ENCODE assay signal across 8 cellular contexts in the genomic region with DNA sequence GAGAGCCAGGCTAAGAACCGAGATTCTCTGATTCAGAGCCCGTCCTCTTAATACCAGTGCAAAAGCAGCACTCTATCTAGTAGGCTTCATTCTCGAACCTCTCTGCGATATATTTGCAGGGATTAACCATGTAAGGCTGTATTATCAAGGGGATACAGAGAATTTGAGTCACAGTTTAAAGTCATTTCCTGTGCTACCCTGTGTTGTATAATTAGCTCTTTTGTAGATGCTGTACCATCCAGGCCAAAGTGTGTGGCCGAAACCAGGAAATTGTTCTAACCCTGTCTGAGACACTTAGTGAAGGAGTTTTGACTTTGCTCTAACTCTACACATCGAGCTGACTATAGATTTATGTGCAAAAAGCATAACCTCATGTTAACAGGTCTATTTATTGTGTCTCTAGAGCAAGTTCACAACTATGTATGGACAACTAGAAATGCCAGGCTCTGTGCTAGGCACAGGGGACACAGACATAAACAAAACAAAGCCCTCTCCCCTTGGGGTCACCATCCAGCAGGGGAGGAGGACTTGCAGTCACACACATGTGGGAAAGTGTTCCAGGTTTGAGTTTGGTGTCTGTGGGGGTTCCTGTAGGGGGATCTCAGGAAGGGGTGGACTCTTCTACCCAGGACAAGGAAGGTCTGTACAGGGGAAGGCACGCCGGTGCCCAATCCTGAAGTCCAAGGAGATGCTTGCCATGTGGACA.
A peak's percentile ranks its signal among the peaks of the same experiment; 100 is the strongest.
DNase-seq lines count a peak whose midpoint lies in the region; ATAC-seq and TF ChIP-seq lines count a peak whose summit lies in the region.

No MANE protein-coding gene starts in this region.

- dilution Hi-C loops in mammary epithelial cell (cut with HindIII; ENCODE audit: low sequenced_read_pairs), result no loop called here

- peaks cover 4% of the 10 kb centered on the region; the same call in 1 of the 2 replicates for H3F3A ChIP-seq in PC-9 (ENCODE audit: insufficient read depth, low read depth)

- TF ChIP-seq POLR2A in suprapubic skin (IDR thresholded peaks at IDR 0.05), result no peak

- H3K4me1 ChIP-seq in PC-9 (replicated peaks; ENCODE audit: insufficient read depth) (peaks cover 35% of the 10 kb centered on the region), mammary epithelial cell (ENCODE audit: insufficient read depth, low read length) (peaks cover 62% of the 10 kb centered on the region), suprapubic skin (peaks cover 62% of the 10 kb centered on the region)

- no peaks in the 10 kb centered on the region for H3K9me3 ChIP-seq in PC-9 (ENCODE audit: insufficient read depth, low read depth)
- no peaks in the 10 kb centered on the region for H3K9me3 ChIP-seq in mammary epithelial cell (replicated peaks; ENCODE audit: insufficient read depth, low read length)
- no peaks in the 10 kb centered on the region for H3K9me3 ChIP-seq in suprapubic skin

- no peak overlapping the region for H2AFZ ChIP-seq in PC-9
- H2AFZ ChIP-seq in mammary epithelial cell (ENCODE audit: low read depth, low read length), result no peak overlapping the region

- TF ChIP-seq CTCF in PC-9 (conservative IDR thresholded peaks at IDR 0.05), result no peak
- no peak for TF ChIP-seq CTCF in mammary epithelial cell (conservative IDR thresholded peaks at IDR 0.05 in 1 of 2, IDR thresholded peaks at IDR 0.05 in 1 of 2; ENCODE audit: extremely low read depth in 1 of 2, insufficient read depth in 1 of 2, low read depth in 1 of 2, low read length in 2 of 2)
- no peak for TF ChIP-seq CTCF in suprapubic skin (IDR thresholded peaks at IDR 0.05)

- ATAC-seq in GM18499 (IDR thresholded peaks at IDR 0.05; ENCODE audit: insufficient read depth, unreplicated experiment) (peak; percentile 47), HG02571 (IDR thresholded peaks at IDR 0.05; ENCODE audit: unreplicated experiment) (peak; percentile 62), esophagus mucosa (peak; percentile 58)

- CTCF ChIA-PET in PC-9 (lab: Charles Lee) (interaction anchor here (0.8 kb wide), 1 partner anchor 12 kb away, joined by 3 read pairs; no protein-coding TSS in a partner anchor), mammary epithelial cell (lab: Charles Lee; ENCODE audit: low non-redundant PET) (no interaction called here)

- POLR2A ChIA-PET in PC-9 (lab: Charles Lee; ENCODE audit: unreplicated experiment), result interaction anchor here (0.6 kb wide), 1 partner anchor 19 kb away, joined by 3 read pairs; no protein-coding TSS in a partner anchor

- H3K36me3 ChIP-seq in PC-9 (ENCODE audit: low read depth) (no peaks in the 10 kb centered on the region), mammary epithelial cell (ENCODE audit: insufficient read depth, low read length) (no peaks in the 10 kb centered on the region), suprapubic skin (peaks cover 3% of the 10 kb centered on the region)

- WGBS in mammary epithelial cell (ENCODE audit: low coverage, missing lambda C conversion rate), result 96% methylated on average over 8 of the region's 8 CpGs
- 74% methylated on average over 8 of the region's 8 CpGs for WGBS in suprapubic skin

- H3K4me2 ChIP-seq in PC-9 (no peak overlapping the region), mammary epithelial cell (ENCODE audit: insufficient read depth, low read depth, low read length) (no peak overlapping the region)

- in situ Hi-C loops in mammary epithelial cell (cut with MboI; ENCODE audit: low sequenced_read_pairs in 2 of 2), result no loop called here

- BruUV-seq in PC-9 (replicated peaks; lab: Mats Ljungman, UMichigan), result no TSS peak
- no TSS peak for BruUV-seq in mammary epithelial cell (replicated peaks; lab: Mats Ljungman, UMichigan)

- H3K9ac ChIP-seq in mammary epithelial cell (ENCODE audit: insufficient read depth, low read length), result no peak overlapping the region

- 0 out of 2 replicates have a peak overlapping the region, but pooled peaks have one; percentile 66 for H3K27ac ChIP-seq in PC-9
- H3K27ac ChIP-seq in mammary epithelial cell (ENCODE audit: insufficient read depth, low read depth, low read length), result no peak overlapping the region
- H3K27ac ChIP-seq in suprapubic skin, result no peak overlapping the region

- H3K79me2 ChIP-seq in PC-9 (ENCODE audit: low read depth), result no peaks in the 10 kb centered on the region
- no peaks in the 10 kb centered on the region for H3K79me2 ChIP-seq in mammary epithelial cell (ENCODE audit: insufficient read depth, low read length)

- no peak for DNase-seq in PC-9
- DNase-seq in stimulated activated CD4-positive, alpha-beta T cell treated with anti-CD3 and anti-CD28 coated beads, TNF-alpha, amount 100 ng/mL, for 24 hours (ENCODE audit: low read depth in 3 of 3), result peak in 2 of 3 experiments; percentile 35 to 44
- no peak for DNase-seq in NCI-H1417 (lab: John Stamatoyannopoulos, UW)
- DNase-seq in mammary epithelial cell, result no peak
- no peak for DNase-seq in suprapubic skin (ENCODE audit: low spot score in 2 of 2)

- TF ChIP-seq EP300 in suprapubic skin (IDR thresholded peaks at IDR 0.05), result no peak

- H3K4me3 ChIP-seq in PC-9 (no peak overlapping the region), mammary epithelial cell (replicated peaks in 1 of 3; ENCODE audit: insufficient read depth in 1 of 3, low read depth in 2 of 3, low read length in 3 of 3) (no peak overlapping the region), suprapubic skin (no peak overlapping the region)

- H3K27me3 ChIP-seq in PC-9 (ENCODE audit: insufficient read depth, low read depth) (no peaks in the 10 kb centered on the region), mammary epithelial cell (ENCODE audit: insufficient read depth, low read length) (no peaks in the 10 kb centered on the region), suprapubic skin (no peaks in the 10 kb centered on the region)

- no peaks in the 10 kb centered on the region for H3K9me2 ChIP-seq in PC-9 (ENCODE audit: insufficient read depth)

- H4K20me1 ChIP-seq in PC-9 (ENCODE audit: insufficient read depth) (no peaks in the 10 kb centered on the region), mammary epithelial cell (ENCODE audit: insufficient read depth, low read length) (no peaks in the 10 kb centered on the region)

- intact Hi-C loops in PC-9 (cut with micrococcal nuclease; ENCODE audit: unreplicated experiment), result no loop called here
- intact Hi-C loops in mammary epithelial cell (cut with micrococcal nuclease), result loop anchor here (2.0 kb wide), 1 partner anchor 45 kb away; no protein-coding TSS in a partner anchor

Comparison
In these comparisons a context has a peak if more than half of its experiments do, and no peak if none do; other contexts are left out.
1. DNase-seq: peak in stimulated activated CD4-positive, alpha-beta T cell treated with anti-CD3 and anti-CD28 coated beads, TNF-alpha, amount 100 ng/mL, for 24 hours (2 of 3); none in PC-9 (0 of 2), NCI-H1417 (0 of 3), mammary epithelial cell (single experiment) and suprapubic skin (0 of 2).
2. Peak in every context shown above with its lines, with median percentiles within 50 percentile points of each other: ATAC-seq.